In genomic region chr17:43380307-43380706, GRCh38 we compare ENCODE assay signal across 1 cellular context.
TF ChIP-seq lines count a peak whose summit lies in the region.

No MANE protein-coding gene starts in this region.

TF ChIP-seq in GM23338, 12 proteins besides CTCF, POLR2A, EP300 and RAD21:
- TF ChIP-seq, protein P1, sequence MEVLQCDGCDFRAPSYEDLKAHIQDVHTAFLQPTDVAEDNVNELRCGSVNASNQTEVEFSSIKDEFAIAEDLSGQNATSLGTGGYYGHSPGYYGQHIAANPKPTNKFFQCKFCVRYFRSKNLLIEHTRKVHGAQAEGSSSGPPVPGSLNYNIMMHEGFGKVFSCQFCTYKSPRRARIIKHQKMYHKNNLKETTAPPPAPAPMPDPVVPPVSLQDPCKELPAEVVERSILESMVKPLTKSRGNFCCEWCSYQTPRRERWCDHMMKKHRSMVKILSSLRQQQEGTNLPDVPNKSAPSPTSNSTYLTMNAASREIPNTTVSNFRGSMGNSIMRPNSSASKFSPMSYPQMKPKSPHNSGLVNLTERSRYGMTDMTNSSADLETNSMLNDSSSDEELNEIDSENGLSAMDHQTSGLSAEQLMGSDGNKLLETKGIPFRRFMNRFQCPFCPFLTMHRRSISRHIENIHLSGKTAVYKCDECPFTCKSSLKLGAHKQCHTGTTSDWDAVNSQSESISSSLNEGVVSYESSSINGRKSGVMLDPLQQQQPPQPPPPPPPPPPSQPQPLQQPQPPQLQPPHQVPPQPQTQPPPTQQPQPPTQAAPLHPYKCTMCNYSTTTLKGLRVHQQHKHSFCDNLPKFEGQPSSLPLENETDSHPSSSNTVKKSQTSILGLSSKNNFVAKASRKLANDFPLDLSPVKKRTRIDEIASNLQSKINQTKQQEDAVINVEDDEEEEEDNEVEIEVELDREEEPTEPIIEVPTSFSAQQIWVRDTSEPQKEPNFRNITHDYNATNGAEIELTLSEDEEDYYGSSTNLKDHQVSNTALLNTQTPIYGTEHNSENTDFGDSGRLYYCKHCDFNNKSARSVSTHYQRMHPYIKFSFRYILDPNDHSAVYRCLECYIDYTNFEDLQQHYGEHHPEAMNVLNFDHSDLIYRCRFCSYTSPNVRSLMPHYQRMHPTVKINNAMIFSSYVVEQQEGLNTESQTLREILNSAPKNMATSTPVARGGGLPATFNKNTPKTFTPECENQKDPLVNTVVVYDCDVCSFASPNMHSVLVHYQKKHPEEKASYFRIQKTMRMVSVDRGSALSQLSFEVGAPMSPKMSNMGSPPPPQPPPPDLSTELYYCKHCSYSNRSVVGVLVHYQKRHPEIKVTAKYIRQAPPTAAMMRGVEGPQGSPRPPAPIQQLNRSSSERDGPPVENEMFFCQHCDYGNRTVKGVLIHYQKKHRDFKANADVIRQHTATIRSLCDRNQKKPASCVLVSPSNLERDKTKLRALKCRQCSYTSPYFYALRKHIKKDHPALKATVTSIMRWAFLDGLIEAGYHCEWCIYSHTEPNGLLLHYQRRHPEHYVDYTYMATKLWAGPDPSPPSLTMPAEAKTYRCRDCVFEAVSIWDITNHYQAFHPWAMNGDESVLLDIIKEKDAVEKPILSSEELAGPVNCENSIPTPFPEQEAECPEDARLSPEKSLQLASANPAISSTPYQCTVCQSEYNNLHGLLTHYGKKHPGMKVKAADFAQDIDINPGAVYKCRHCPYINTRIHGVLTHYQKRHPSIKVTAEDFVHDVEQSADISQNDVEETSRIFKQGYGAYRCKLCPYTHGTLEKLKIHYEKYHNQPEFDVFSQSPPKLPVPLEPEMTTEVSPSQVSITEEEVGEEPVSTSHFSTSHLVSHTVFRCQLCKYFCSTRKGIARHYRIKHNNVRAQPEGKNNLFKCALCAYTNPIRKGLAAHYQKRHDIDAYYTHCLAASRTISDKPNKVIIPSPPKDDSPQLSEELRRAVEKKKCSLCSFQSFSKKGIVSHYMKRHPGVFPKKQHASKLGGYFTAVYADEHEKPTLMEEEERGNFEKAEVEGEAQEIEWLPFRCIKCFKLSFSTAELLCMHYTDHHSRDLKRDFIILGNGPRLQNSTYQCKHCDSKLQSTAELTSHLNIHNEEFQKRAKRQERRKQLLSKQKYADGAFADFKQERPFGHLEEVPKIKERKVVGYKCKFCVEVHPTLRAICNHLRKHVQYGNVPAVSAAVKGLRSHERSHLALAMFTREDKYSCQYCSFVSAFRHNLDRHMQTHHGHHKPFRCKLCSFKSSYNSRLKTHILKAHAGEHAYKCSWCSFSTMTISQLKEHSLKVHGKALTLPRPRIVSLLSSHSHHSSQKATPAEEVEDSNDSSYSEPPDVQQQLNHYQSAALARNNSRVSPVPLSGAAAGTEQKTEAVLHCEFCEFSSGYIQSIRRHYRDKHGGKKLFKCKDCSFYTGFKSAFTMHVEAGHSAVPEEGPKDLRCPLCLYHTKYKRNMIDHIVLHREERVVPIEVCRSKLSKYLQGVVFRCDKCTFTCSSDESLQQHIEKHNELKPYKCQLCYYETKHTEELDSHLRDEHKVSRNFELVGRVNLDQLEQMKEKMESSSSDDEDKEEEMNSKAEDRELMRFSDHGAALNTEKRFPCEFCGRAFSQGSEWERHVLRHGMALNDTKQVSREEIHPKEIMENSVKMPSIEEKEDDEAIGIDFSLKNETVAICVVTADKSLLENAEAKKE (CRISPR knock-in tag; IDR thresholded peaks at IDR 0.05): no peak
- TF ChIP-seq, protein P2, sequence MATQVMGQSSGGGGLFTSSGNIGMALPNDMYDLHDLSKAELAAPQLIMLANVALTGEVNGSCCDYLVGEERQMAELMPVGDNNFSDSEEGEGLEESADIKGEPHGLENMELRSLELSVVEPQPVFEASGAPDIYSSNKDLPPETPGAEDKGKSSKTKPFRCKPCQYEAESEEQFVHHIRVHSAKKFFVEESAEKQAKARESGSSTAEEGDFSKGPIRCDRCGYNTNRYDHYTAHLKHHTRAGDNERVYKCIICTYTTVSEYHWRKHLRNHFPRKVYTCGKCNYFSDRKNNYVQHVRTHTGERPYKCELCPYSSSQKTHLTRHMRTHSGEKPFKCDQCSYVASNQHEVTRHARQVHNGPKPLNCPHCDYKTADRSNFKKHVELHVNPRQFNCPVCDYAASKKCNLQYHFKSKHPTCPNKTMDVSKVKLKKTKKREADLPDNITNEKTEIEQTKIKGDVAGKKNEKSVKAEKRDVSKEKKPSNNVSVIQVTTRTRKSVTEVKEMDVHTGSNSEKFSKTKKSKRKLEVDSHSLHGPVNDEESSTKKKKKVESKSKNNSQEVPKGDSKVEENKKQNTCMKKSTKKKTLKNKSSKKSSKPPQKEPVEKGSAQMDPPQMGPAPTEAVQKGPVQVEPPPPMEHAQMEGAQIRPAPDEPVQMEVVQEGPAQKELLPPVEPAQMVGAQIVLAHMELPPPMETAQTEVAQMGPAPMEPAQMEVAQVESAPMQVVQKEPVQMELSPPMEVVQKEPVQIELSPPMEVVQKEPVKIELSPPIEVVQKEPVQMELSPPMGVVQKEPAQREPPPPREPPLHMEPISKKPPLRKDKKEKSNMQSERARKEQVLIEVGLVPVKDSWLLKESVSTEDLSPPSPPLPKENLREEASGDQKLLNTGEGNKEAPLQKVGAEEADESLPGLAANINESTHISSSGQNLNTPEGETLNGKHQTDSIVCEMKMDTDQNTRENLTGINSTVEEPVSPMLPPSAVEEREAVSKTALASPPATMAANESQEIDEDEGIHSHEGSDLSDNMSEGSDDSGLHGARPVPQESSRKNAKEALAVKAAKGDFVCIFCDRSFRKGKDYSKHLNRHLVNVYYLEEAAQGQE (IDR thresholded peaks at IDR 0.05; ENCODE audit: unreplicated experiment): no peak
- TF ChIP-seq NANOG (IDR thresholded peaks at IDR 0.05; ENCODE audit: borderline replicate concordance): no peak
- TF ChIP-seq ETS1 (IDR thresholded peaks at IDR 0.05): no peak
- TF ChIP-seq STAT1 (IDR thresholded peaks at IDR 0.05; ENCODE audit: unreplicated experiment): no peak
- no peak for TF ChIP-seq EZH2 (IDR thresholded peaks at IDR 0.05; ENCODE audit: low read depth, unreplicated experiment)
- TF ChIP-seq ZNF114 (CRISPR knock-in tag; IDR thresholded peaks at IDR 0.05): no peak
- TF ChIP-seq CREB1 (CRISPR knock-in tag; IDR thresholded peaks at IDR 0.05; ENCODE audit: low read depth): no peak
- no peak for TF ChIP-seq EZH2phosphoT487 (IDR thresholded peaks at IDR 0.05; ENCODE audit: unreplicated experiment)
